In genomic region chrX:130176354-130176776, GRCh38 we compare ENCODE assay signal across 2 cellular contexts.
TF ChIP-seq lines count a peak whose summit lies in the region.

No MANE protein-coding gene starts in this region.

TF ChIP-seq in GM12878, 131 proteins besides CTCF, POLR2A, EP300 and RAD21:
- TF ChIP-seq BHLHE40 (IDR thresholded peaks at IDR 0.05; ENCODE audit: borderline replicate concordance in 1 of 2, low read depth in 2 of 2, low read length in 1 of 2) = peak in 1 of 2 experiments; percentile 7; a peak in 1 of 4 replicates
- TF ChIP-seq PBX3 (IDR thresholded peaks at IDR 0.05; ENCODE audit: insufficient replicate concordance, low read depth, low read length) = no peak
- TF ChIP-seq ATF7 (IDR thresholded peaks at IDR 0.05; ENCODE audit: low read depth) = peak; percentile 92
- TF ChIP-seq IKZF1 (conservative IDR thresholded peaks at IDR 0.05) = peak; percentile 76; the same call in 1 of the 2 replicates
- 0 out of 2 replicates have a peak, but pooled peaks have one; percentile 24 for TF ChIP-seq DPF2 (IDR thresholded peaks at IDR 0.05)
- 0 out of 2 replicates have a peak, but pooled peaks have one; percentile 26 for TF ChIP-seq ATF2 (IDR thresholded peaks at IDR 0.05; ENCODE audit: low read length)
- 0 out of 2 replicates have a peak, but pooled peaks have one; percentile 20 for TF ChIP-seq CHD2 (IDR thresholded peaks at IDR 0.05; ENCODE audit: borderline replicate concordance, low read depth, low read length)
- peak; percentile 48 to 55; a peak in 2 of 4 replicates for TF ChIP-seq IKZF2 (IDR thresholded peaks at IDR 0.05)
- TF ChIP-seq RUNX3 (IDR thresholded peaks at IDR 0.05; ENCODE audit: low read length) = peak; percentile 60
- TF ChIP-seq SMC3 (IDR thresholded peaks at IDR 0.05; ENCODE audit: borderline replicate concordance, low read length) = no peak
- TF ChIP-seq ZNF384 (IDR thresholded peaks at IDR 0.05; ENCODE audit: borderline replicate concordance, low read depth, low read length) = peak; percentile 47; the same call in 1 of the 2 replicates
- peak; percentile 82 for TF ChIP-seq SPI1 (IDR thresholded peaks at IDR 0.05; ENCODE audit: borderline replicate concordance, insufficient read depth, low read depth, low read length)
- no peak for TF ChIP-seq EZH2 (IDR thresholded peaks at IDR 0.05; ENCODE audit: borderline replicate concordance, control insufficient read depth, low read depth, low read length)
- TF ChIP-seq ZNF24 (IDR thresholded peaks at IDR 0.05) = peak; percentile 51; the same call in 1 of the 2 replicates
- TF ChIP-seq SKIL (IDR thresholded peaks at IDR 0.05; ENCODE audit: low read depth, poor library complexity, severe bottlenecking) = no peak
- no peak for TF ChIP-seq E4F1 (IDR thresholded peaks at IDR 0.05; ENCODE audit: borderline replicate concordance, partially characterized antibody)
- peak; percentile 59; the same call in 1 of the 2 replicates for TF ChIP-seq EED (IDR thresholded peaks at IDR 0.05; ENCODE audit: low read depth)
TF ChIP-seq in GM12878: peak in this region for 12.

TF ChIP-seq in SK-N-SH, 30 proteins besides CTCF, POLR2A, EP300 and RAD21 (continued from another document):
- no peak for TF ChIP-seq POLR2AphosphoS5 (IDR thresholded peaks at IDR 0.05; ENCODE audit: low read depth, low read length)
- TF ChIP-seq GABPA (IDR thresholded peaks at IDR 0.05; ENCODE audit: low read depth) = no peak
- no peak for TF ChIP-seq MAX (IDR thresholded peaks at IDR 0.05; ENCODE audit: low read depth)
- TF ChIP-seq ELF1 (IDR thresholded peaks at IDR 0.05) = no peak
- TF ChIP-seq YY1 (IDR thresholded peaks at IDR 0.05; ENCODE audit: low read depth) = no peak
- no peak for TF ChIP-seq FOXM1 (IDR thresholded peaks at IDR 0.05; ENCODE audit: low read depth)
- no peak for TF ChIP-seq EZH2phosphoT487 (IDR thresholded peaks at IDR 0.05; ENCODE audit: borderline replicate concordance, low read depth)
- no peak for TF ChIP-seq IRF3 (IDR thresholded peaks at IDR 0.05; ENCODE audit: low read depth, low read length)
- no peak for TF ChIP-seq MEF2A (IDR thresholded peaks at IDR 0.05; ENCODE audit: borderline replicate concordance, low read depth)
- no peak for TF ChIP-seq CHD2 (IDR thresholded peaks at IDR 0.05; ENCODE audit: low read length, partially characterized antibody)
- no peak for TF ChIP-seq NRF1 (IDR thresholded peaks at IDR 0.05; ENCODE audit: low read depth, low read length)
- no peak for TF ChIP-seq RFX5 (IDR thresholded peaks at IDR 0.05; ENCODE audit: low read length)
- TF ChIP-seq PBX3 (IDR thresholded peaks at IDR 0.05) = no peak
- no peak for TF ChIP-seq JUND (IDR thresholded peaks at IDR 0.05)
